11 cellular contexts compared by ENCODE assay signal in genomic region chr10:30857803-30858202, GRCh38.
A peak's percentile ranks its signal among the peaks of the same experiment; 100 is the strongest.
DNase-seq lines count a peak whose midpoint lies in the region; ATAC-seq, FAIRE-seq and TF ChIP-seq lines count a peak whose summit lies in the region.
"Had no signal": no experiment of that assay in that cellular context is flagged by ENCODE, and none has a peak within 500 bp of the region (broad histone marks: within the 10 kb centered on the region; RNA-seq: fewer than 3 reads in every experiment).

No MANE protein-coding gene starts in this region.

- TF ChIP-seq EP300 in tibial nerve (IDR thresholded peaks at IDR 0.05), result peak in 1 of 2 donors; percentile 92

- H3K4me1 ChIP-seq in colonic mucosa (no peaks in the 10 kb centered on the region), lower lobe of right lung (peaks cover 38% of the 10 kb centered on the region), tibial nerve (peaks cover 0 to 42% (median 7%) of the 10 kb centered on the region in 4 donors)
- H3K4me1 ChIP-seq: parathyroid adenoma had no signal

- FAIRE-seq in GM12891 (lab: Jason Lieb, UNC), result no peak

- H3K9ac ChIP-seq in colonic mucosa (ENCODE audit: low read depth in 2 of 2, low read length in 2 of 2), result no peak overlapping the region
- H3K9ac ChIP-seq: parathyroid adenoma had no signal

- no peak for TF ChIP-seq CTCF in colonic mucosa (IDR thresholded peaks at IDR 0.05)
- no peak for TF ChIP-seq CTCF in lower lobe of right lung (IDR thresholded peaks at IDR 0.05)
- no peak for TF ChIP-seq CTCF in tibial nerve (IDR thresholded peaks at IDR 0.05)

- ATAC-seq in lower lobe of right lung (peak; percentile 73 to 81), GM21723 (IDR thresholded peaks at IDR 0.05; ENCODE audit: unreplicated experiment) (no peak), HG02588 (IDR thresholded peaks at IDR 0.05; ENCODE audit: unreplicated experiment) (no peak)

- no peak overlapping the region for H3K27ac ChIP-seq in colonic mucosa
- peak overlapping the region; percentile 59 for H3K27ac ChIP-seq in lower lobe of right lung
- H3K27ac ChIP-seq in tibial nerve, result peak overlapping the region in 3 of 4 donors; percentile 4 to 79 (median 59)
- H3K27ac ChIP-seq: parathyroid adenoma had no signal

- peak; percentile 53 for DNase-seq in MG63
- DNase-seq in colonic mucosa, result peak; percentile 40
- DNase-seq in lower lobe of right lung, result no peak
- peak; percentile 70 to 89 for DNase-seq in tibial nerve (ENCODE audit: low spot score in 2 of 2)
- DNase-seq in GM12891 (ENCODE audit: insufficient read length, low spot score), result no peak
- no peak for DNase-seq in NCI-H2081 treated with DMSO at 0.1 percent for 48 hours (lab: John Stamatoyannopoulos, UW)
- DNase-seq: activated effector memory CD4-positive, alpha-beta T cell treated with anti-CD3 and anti-CD28 coated beads, Interleukin-2, amount 50 U/mL, for 16 hours; NCI-H146 had no signal

- no peaks in the 10 kb centered on the region for H3K27me3 ChIP-seq in MG63
- no peaks in the 10 kb centered on the region for H3K27me3 ChIP-seq in colonic mucosa
- H3K27me3 ChIP-seq in lower lobe of right lung (ENCODE audit: low read depth), result no peaks in the 10 kb centered on the region
- H3K27me3 ChIP-seq in tibial nerve, result no peaks in the 10 kb centered on the region

- H3K4me3 ChIP-seq in MG63, result no peak overlapping the region
- H3K4me3 ChIP-seq in colonic mucosa, result no peak overlapping the region
- no peak overlapping the region for H3K4me3 ChIP-seq in lower lobe of right lung
- H3K4me3 ChIP-seq in tibial nerve, result no peak overlapping the region

- no peaks in the 10 kb centered on the region for H3K36me3 ChIP-seq in MG63
- no peaks in the 10 kb centered on the region for H3K36me3 ChIP-seq in colonic mucosa
- no peaks in the 10 kb centered on the region for H3K36me3 ChIP-seq in lower lobe of right lung
- H3K36me3 ChIP-seq in tibial nerve, result no peaks in the 10 kb centered on the region

- 45 to 50% methylated on average over 3 of the region's 3 CpGs for WGBS in tibial nerve, 2 donors

- no peaks in the 10 kb centered on the region for H3K9me3 ChIP-seq in MG63
- no peaks in the 10 kb centered on the region for H3K9me3 ChIP-seq in colonic mucosa
- H3K9me3 ChIP-seq in lower lobe of right lung, result no peaks in the 10 kb centered on the region
- no peaks in the 10 kb centered on the region for H3K9me3 ChIP-seq in tibial nerve

- intact Hi-C loops in colonic mucosa (cut with DNase I), result no loop called here
- intact Hi-C loops in lower lobe of right lung (cut with DNase I), result no loop called here

- TF ChIP-seq POLR2A in tibial nerve (IDR thresholded peaks at IDR 0.05) (no peak), GM12891 (IDR thresholded peaks at IDR 0.05; ENCODE audit: low read depth, low read length) (no peak)

TF ChIP-seq in GM12891, 5 proteins besides CTCF, POLR2A, EP300 and RAD21:
- TF ChIP-seq TAF1 (IDR thresholded peaks at IDR 0.05; ENCODE audit: low read depth, low read length) (no peak), PAX5 (IDR thresholded peaks at IDR 0.05; ENCODE audit: insufficient read depth, low read length, severe bottlenecking) (no peak), SPI1 (IDR thresholded peaks at IDR 0.05; ENCODE audit: low read depth, low read length) (no peak), POU2F2 (IDR thresholded peaks at IDR 0.05; ENCODE audit: low read depth, low read length) (no peak), POLR2AphosphoS5 (IDR thresholded peaks at IDR 0.05; ENCODE audit: low read depth, low read length) (no peak)

Comparison
In these comparisons a context has a peak if more than half of its experiments do, and no peak if none do; other contexts are left out.
1. DNase-seq: peak in MG63 (single experiment), colonic mucosa (single experiment) and tibial nerve (2 of 2); none in lower lobe of right lung (single experiment), GM12891 (single experiment) and NCI-H2081 treated with DMSO at 0.1 percent for 48 hours (single experiment).
2. ATAC-seq: peak in lower lobe of right lung (2 of 2); none in GM21723 (single experiment) and HG02588 (single experiment).